25 cellular contexts compared by ENCODE assay signal in the genomic region with DNA sequence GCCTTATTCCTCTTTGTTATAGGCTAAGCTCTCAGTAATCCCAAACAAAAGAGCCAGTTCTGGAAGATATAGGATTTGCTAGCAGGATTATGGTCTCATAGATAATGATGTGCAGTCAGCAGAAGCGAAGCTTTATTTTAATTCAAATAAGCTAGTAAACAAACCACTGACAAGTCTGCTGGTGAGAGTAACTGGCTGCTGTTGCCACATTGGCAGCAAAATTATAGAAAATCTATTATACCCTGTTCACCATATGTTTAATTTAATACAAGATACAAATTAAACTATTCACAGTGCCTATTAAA. TPM values are rescaled to one million over a fixed set of nuclear protein-coding genes. Genes with fewer than 3 reads are reported as not detected.
"Had no signal": no experiment of that assay in that cellular context is flagged by ENCODE, and none has a peak within 500 bp of the region (broad histone marks: within the 10 kb centered on the region; RNA-seq: fewer than 3 reads in every experiment).

No MANE protein-coding gene starts in this region.

- H3K36me3 Mint-ChIP-seq: type B pancreatic cell had no signal

- H3K9me3 ChIP-seq: esophagus squamous epithelium, gastroesophageal sphincter, neutrophil, psoas muscle, spleen, thyroid gland had no signal

- H3K36me3 ChIP-seq: esophagus squamous epithelium, gastroesophageal sphincter, neutrophil, spleen, thyroid gland had no signal

- DNase-seq: esophagus squamous epithelium; foreskin fibroblast; head of caudate nucleus; kidney; left colon; left ventricle myocardium superior; mesendoderm; naive B cell; nephron progenitor cell; psoas muscle; spleen; stimulated activated CD4-positive, alpha-beta T cell treated with anti-CD3 and anti-CD28 coated beads, Interleukin-15, amount 100 ng/mL, for 24 hours; stimulated activated CD4-positive, alpha-beta T cell treated with anti-CD3 and anti-CD28 coated beads, Interleukin-1b, Interleukin-23, amount 100 ng/mL, for 48 hours; stimulated activated CD4-positive, alpha-beta T cell treated with anti-CD3 and anti-CD28 coated beads, Interleukin-4, amount 100 ng/mL, for 24 hours; stimulated activated naive B cell treated with anti-CD40 and anti-IgM and Interleukin-4, amounts not matched to agents 10 μg/mL and 1 μg/mL and 100 μg/mL, for 72 hours; stimulated activated naive CD8-positive, alpha-beta T cell treated with anti-CD3 and anti-CD28 coated beads, Interleukin-15, amount 100 ng/mL, for 72 hours; thyroid gland had no signal

- H3K27ac ChIP-seq: esophagus squamous epithelium, gastroesophageal sphincter, hepatocyte, neutrophil, psoas muscle, spleen, thyroid gland had no signal

- H3K4me3 ChIP-seq: esophagus squamous epithelium, gastroesophageal sphincter, hepatocyte, lung, psoas muscle, spleen, thyroid gland had no signal

- H3K27ac Mint-ChIP-seq: dendritic cell treated with granulocyte-macrophage colony-stimulating factor and Interleukin-4, amounts not matched to agents 40 ng/mL and 50 ng/mL, for 4 days; naive B cell; nephron progenitor cell; stimulated activated naive B cell treated with anti-CD40 and anti-IgM and Interleukin-4, amounts not matched to agents 10 μg/mL and 1 μg/mL and 100 μg/mL, for 72 hours; stimulated activated naive CD8-positive, alpha-beta T cell treated with anti-CD3 and anti-CD28 coated beads, Interleukin-15, amount 100 ng/mL, for 72 hours; type B pancreatic cell had no signal

- H3K4me3 Mint-ChIP-seq: dendritic cell treated with granulocyte-macrophage colony-stimulating factor and Interleukin-4, amounts not matched to agents 40 ng/mL and 50 ng/mL, for 4 days; naive B cell; nephron progenitor cell; stimulated activated naive B cell treated with anti-CD40 and anti-IgM and Interleukin-4, amounts not matched to agents 10 μg/mL and 1 μg/mL and 100 μg/mL, for 72 hours; stimulated activated naive CD8-positive, alpha-beta T cell treated with anti-CD3 and anti-CD28 coated beads, Interleukin-15, amount 100 ng/mL, for 72 hours; type B pancreatic cell had no signal

- H3K9me3 Mint-ChIP-seq: dendritic cell treated with granulocyte-macrophage colony-stimulating factor and Interleukin-4, amounts not matched to agents 40 ng/mL and 50 ng/mL, for 4 days; nephron progenitor cell; stimulated activated naive B cell treated with anti-CD40 and anti-IgM and Interleukin-4, amounts not matched to agents 10 μg/mL and 1 μg/mL and 100 μg/mL, for 72 hours had no signal

RNA-seq across cellular contexts. Expression of a gene that starts 18.9 kb away (rescaled TPM):
- total RNA-seq: epithelial cell of proximal tubule, osteoblast, psoas muscle had no signal
